24 cellular contexts compared by ENCODE assay signal in genomic region chr10:43272030-43272429, GRCh38. TPM values are rescaled to one million over a fixed set of nuclear protein-coding genes. Genes with fewer than 3 reads are reported as not detected.
DNase-seq lines count a peak whose midpoint lies in the region; ATAC-seq and TF ChIP-seq lines count a peak whose summit lies in the region.
"Had no signal": no experiment of that assay in that cellular context is flagged by ENCODE, and none has a peak within 500 bp of the region (broad histone marks: within the 10 kb centered on the region; RNA-seq: fewer than 3 reads in every experiment).

No MANE protein-coding gene starts in this region.

- DNase-seq in activated CD8-positive, alpha-beta memory T cell treated with anti-CD3 and anti-CD28 coated beads, Interleukin-2, amount 50 U/mL, for 48 hours: peak; percentile 15
- no peak for DNase-seq in activated CD8-positive, alpha-beta memory T cell treated with anti-CD3 and anti-CD28 coated beads for 24 hours
- DNase-seq in osteoblast (ENCODE audit: insufficient read length, low spot score, missing footprints): peak; percentile 29
- DNase-seq in upper lobe of right lung: no peak
- DNase-seq in NOMO-1 (lab: John Stamatoyannopoulos, UW; ENCODE audit: unreplicated experiment in 2 of 2): no peak
- DNase-seq in NCI-H128 (lab: John Stamatoyannopoulos, UW; ENCODE audit: unreplicated experiment): no peak
- DNase-seq: 8988T; ACHN; AML-193; BE2C; CD4-positive, alpha-beta T cell; CD8-positive, alpha-beta memory T cell; DMS 273 treated with DMSO at 0.1 percent for 48 hours; DMS79; EL; GDM1; H9 had no signal

- H3K4me3 ChIP-seq in osteoblast (ENCODE audit: insufficient read depth, low read length) (no peak overlapping the region), upper lobe of right lung (no peak overlapping the region)
- H3K4me3 ChIP-seq: A549; BLaER1 treated with 17β-estradiol and CSF1 and Interleukin-3, amounts not matched to agents 10 nM and 100 nM; GM12878; GM23338 had no signal

- no peaks in the 10 kb centered on the region for H4K20me1 ChIP-seq in osteoblast (ENCODE audit: insufficient read depth, low read length)
- H4K20me1 ChIP-seq: BLaER1 treated with 17β-estradiol and CSF1 and Interleukin-3, amounts not matched to agents 10 nM and 100 nM had no signal

- H3K9me3 ChIP-seq in osteoblast (ENCODE audit: low read depth, low read length) (no peaks in the 10 kb centered on the region), upper lobe of right lung (no peaks in the 10 kb centered on the region)
- H3K9me3 ChIP-seq: A549; BE2C; BLaER1 treated with 17β-estradiol and CSF1 and Interleukin-3, amounts not matched to agents 10 nM and 100 nM had no signal

- ATAC-seq in upper lobe of right lung (peak; percentile 17), GM21423 (IDR thresholded peaks at IDR 0.05; ENCODE audit: unreplicated experiment) (no peak)
- ATAC-seq: A549, GM12878, GM23338, HCT116 had no signal

- no peak overlapping the region for H2AFZ ChIP-seq in osteoblast (ENCODE audit: low read length)
- H2AFZ ChIP-seq: GM23338 had no signal

- H3K27ac ChIP-seq in osteoblast (ENCODE audit: low read depth, low read length): no peak overlapping the region
- H3K27ac ChIP-seq in upper lobe of right lung: no peak overlapping the region
- H3K27ac ChIP-seq: A549; BLaER1 treated with 17β-estradiol and CSF1 and Interleukin-3, amounts not matched to agents 10 nM and 100 nM had no signal

- intact Hi-C loops in upper lobe of right lung (cut with DNase I): no loop called here

- H3K36me3 ChIP-seq in osteoblast (ENCODE audit: insufficient read depth, low read length): no peaks in the 10 kb centered on the region
- no peaks in the 10 kb centered on the region for H3K36me3 ChIP-seq in upper lobe of right lung
- H3K36me3 ChIP-seq: BE2C; BLaER1 treated with 17β-estradiol and CSF1 and Interleukin-3, amounts not matched to agents 10 nM and 100 nM had no signal

- H3K4me1 ChIP-seq in osteoblast (ENCODE audit: insufficient read depth, low read length) (no peaks in the 10 kb centered on the region), upper lobe of right lung (no peaks in the 10 kb centered on the region)
- H3K4me1 ChIP-seq: A549; BE2C; BLaER1 treated with 17β-estradiol and CSF1 and Interleukin-3, amounts not matched to agents 10 nM and 100 nM had no signal

- no peaks in the 10 kb centered on the region for H3K79me2 ChIP-seq in osteoblast (ENCODE audit: insufficient read depth, low read length)

- no peak for TF ChIP-seq CTCF in osteoblast (IDR thresholded peaks at IDR 0.05; ENCODE audit: extremely low read depth, low read depth, low read length)
- TF ChIP-seq CTCF in upper lobe of right lung (IDR thresholded peaks at IDR 0.05): no peak

- no peak overlapping the region for H3K4me2 ChIP-seq in osteoblast (ENCODE audit: insufficient read depth, low read length)
- H3K4me2 ChIP-seq: A549; BLaER1 treated with 17β-estradiol and CSF1 and Interleukin-3, amounts not matched to agents 10 nM and 100 nM; GM23338 had no signal

- H3K27me3 ChIP-seq in osteoblast (ENCODE audit: insufficient read depth, low read length) (peaks cover 22% of the 10 kb centered on the region), upper lobe of right lung (peaks cover 60% of the 10 kb centered on the region)

RNA-seq across cellular contexts. Expression of gene RASGEF1A, which starts 5.2 kb away (rescaled TPM):
- total RNA-seq in osteoblast: 1.1 TPM in 1 of 2 replicates, not detected in the other
- 2.6 TPM for total RNA-seq in upper lobe of right lung
- total RNA-seq: H4 had no signal

Comparison
In these comparisons a context has a peak if more than half of its experiments do, and no peak if none do; other contexts are left out.
1. DNase-seq: peak in activated CD8-positive, alpha-beta memory T cell treated with anti-CD3 and anti-CD28 coated beads, Interleukin-2, amount 50 U/mL, for 48 hours (single experiment) and osteoblast (single experiment); none in activated CD8-positive, alpha-beta memory T cell treated with anti-CD3 and anti-CD28 coated beads for 24 hours (single experiment), upper lobe of right lung (single experiment), NOMO-1 (0 of 2) and NCI-H128 (single experiment).